ENCODE assay signal across 23 cellular contexts in the genomic region with DNA sequence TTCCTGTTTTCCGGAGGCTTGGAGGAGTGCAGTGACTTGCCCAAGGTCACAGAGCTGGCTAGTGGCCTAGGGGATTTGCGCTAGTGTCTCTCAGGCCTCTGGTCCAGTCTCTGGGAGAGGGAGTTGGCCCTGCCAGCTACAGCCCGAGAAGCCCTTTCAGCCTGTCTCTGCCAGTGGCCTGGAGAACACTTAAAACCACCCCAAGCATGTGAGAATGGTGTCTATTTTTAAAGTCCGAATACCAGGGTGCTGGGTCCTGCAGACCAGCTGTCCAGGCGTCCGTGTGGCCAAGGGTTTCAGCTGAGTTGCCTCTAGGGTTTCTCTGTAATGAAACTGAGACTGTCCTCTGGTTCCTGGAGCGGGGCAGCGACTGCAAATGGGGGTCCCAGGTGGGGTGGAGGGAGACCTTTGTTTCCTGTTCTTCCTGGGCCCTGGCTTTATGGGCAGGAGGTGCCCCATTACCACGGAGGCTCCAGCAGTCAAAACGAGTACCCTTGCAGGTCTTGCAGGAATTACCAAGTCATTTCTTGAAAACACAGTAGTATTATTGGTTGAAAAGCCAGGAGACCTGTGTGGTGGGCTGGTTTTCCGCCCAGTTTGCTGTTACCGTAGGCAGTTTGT. TPM values are rescaled to one million over a fixed set of nuclear protein-coding genes. Genes with fewer than 3 reads are reported as not detected.
DNase-seq lines count a peak whose midpoint lies in the region; ATAC-seq, FAIRE-seq and TF ChIP-seq lines count a peak whose summit lies in the region.
"Had no signal": no experiment of that assay in that cellular context is flagged by ENCODE, and none has a peak within 500 bp of the region (broad histone marks: within the 10 kb centered on the region; RNA-seq: fewer than 3 reads in every experiment).

No MANE protein-coding gene starts in this region.

- POLR2A ChIA-PET in CD8-positive, alpha-beta T cell (lab: Charles Lee) = no interaction called here

- no peak for FAIRE-seq in small intestine (lab: Jason Lieb, UNC)

- H3K4me1 ChIP-seq in CD8-positive, alpha-beta T cell (ENCODE audit: insufficient read depth, low read length) = peaks cover 6% of the 10 kb centered on the region
- H3K4me1 ChIP-seq in lung (ENCODE audit: control insufficient read depth in 2 of 2, insufficient read depth in 2 of 2, low read length in 2 of 2) = peaks cover 0 to 4% of the 10 kb centered on the region in 2 donors
- no peaks in the 10 kb centered on the region for H3K4me1 ChIP-seq in small intestine (ENCODE audit: control insufficient read depth in 2 of 2, insufficient read depth in 1 of 2, low read depth in 1 of 2, low read length in 1 of 2)

- TF ChIP-seq CTCF in CD8-positive, alpha-beta T cell (IDR thresholded peaks at IDR 0.05) = no peak
- no peak for TF ChIP-seq CTCF in lung (IDR thresholded peaks at IDR 0.05; ENCODE audit: control extremely low read depth, extremely low read depth)

- H3K36me3 ChIP-seq in CD8-positive, alpha-beta T cell (ENCODE audit: insufficient read depth, low read length) = no peaks in the 10 kb centered on the region
- H3K36me3 ChIP-seq in lung (ENCODE audit: control insufficient read depth in 2 of 2, insufficient read depth in 2 of 2, low read length in 2 of 2) (no peaks in the 10 kb centered on the region), small intestine (ENCODE audit: control insufficient read depth in 2 of 2, insufficient read depth in 2 of 2, low read length in 2 of 2) (no peaks in the 10 kb centered on the region)
- H3K36me3 ChIP-seq: brain microvascular endothelial cell, neutrophil had no signal

- no peak overlapping the region for H3K27ac ChIP-seq in CD8-positive, alpha-beta T cell (ENCODE audit: low read depth, low read length)
- H3K27ac ChIP-seq in lung (ENCODE audit: low read depth in 1 of 2, low read length in 1 of 2) (peak overlapping the region; percentile 8 to 68), small intestine (ENCODE audit: low read depth in 1 of 2, low read length in 1 of 2) (no peak overlapping the region)
- H3K27ac ChIP-seq: brain microvascular endothelial cell, KMS-11, neutrophil, SK-N-MC had no signal

- DNase-seq in CD8-positive, alpha-beta T cell = no peak
- DNase-seq in central memory CD8-positive, alpha-beta T cell (ENCODE audit: low spot score in 2 of 2) = no peak
- DNase-seq in lung (ENCODE audit: low spot score) (no peak), activated gamma-delta T cell treated with Interleukin-2 at 50 U/mL for 16 hours (no peak), small intestine (no peak)
- no peak for DNase-seq in central memory CD4-positive, alpha-beta T cell
- DNase-seq: ACHN; activated CD4-positive, alpha-beta T cell treated with anti-CD3 and anti-CD28 coated beads, Interleukin-2, amount 10 ng/mL, durations not matched to agents 7 days and 5 days; activated T-cell treated with anti-CD3 and anti-CD28 coated beads, Interleukin-2, amount 50 U/mL, for 24 hours; brain microvascular endothelial cell; CD8-positive, alpha-beta memory T cell; immature natural killer cell; NCI-H1092; NCI-H524 treated with DMSO at 0.1 percent for 48 hours; stimulated activated CD4-positive, alpha-beta T cell treated with anti-CD3 and anti-CD28 coated beads, Interleukin-4, amount 100 ng/mL, for 24 hours had no signal

- H3K36me3 Mint-ChIP-seq in CD8-positive, alpha-beta T cell = peaks cover 1% of the 10 kb centered on the region
- H3K36me3 Mint-ChIP-seq in central memory CD8-positive, alpha-beta T cell (ENCODE audit: insufficient read depth) = peaks cover 4% of the 10 kb centered on the region
- H3K36me3 Mint-ChIP-seq in stimulated activated memory B cell treated with anti-CD40 and anti-IgM and Interleukin-4, amounts not matched to agents 10 μg/mL and 1 μg/mL and 100 μg/mL, for 72 hours = no peaks in the 10 kb centered on the region
- H3K36me3 Mint-ChIP-seq: activated naive CD4-positive, alpha-beta T cell treated with anti-CD3 and anti-CD28 coated beads, Interleukin-2, amount 50 U/mL, for 24 hours; CD8-positive, alpha-beta memory T cell; immature natural killer cell had no signal

- no peaks in the 10 kb centered on the region for H3K9me3 Mint-ChIP-seq in CD8-positive, alpha-beta T cell
- no peaks in the 10 kb centered on the region for H3K9me3 Mint-ChIP-seq in central memory CD8-positive, alpha-beta T cell
- no peaks in the 10 kb centered on the region for H3K9me3 Mint-ChIP-seq in stimulated activated memory B cell treated with anti-CD40 and anti-IgM and Interleukin-4, amounts not matched to agents 10 μg/mL and 1 μg/mL and 100 μg/mL, for 72 hours
- H3K9me3 Mint-ChIP-seq: activated CD4-positive, alpha-beta T cell treated with anti-CD3 and anti-CD28 coated beads, Interleukin-2, amount 10 ng/mL, durations not matched to agents 7 days and 5 days; activated naive CD4-positive, alpha-beta T cell treated with anti-CD3 and anti-CD28 coated beads, Interleukin-2, amount 50 U/mL, for 24 hours; activated T-cell treated with anti-CD3 and anti-CD28 coated beads, Interleukin-2, amount 50 U/mL, for 24 hours; immature natural killer cell had no signal

- 72 to 78% methylated on average over 12 of the region's 12 CpGs for WGBS in lung, 2 donors
- 71 to 74% (median 74%) methylated on average over 12 of the region's 12 CpGs for WGBS in small intestine, 3 donors

- peaks cover 3% of the 10 kb centered on the region for H3K27me3 Mint-ChIP-seq in CD8-positive, alpha-beta T cell (ENCODE audit: low read depth)
- peaks cover 28% of the 10 kb centered on the region for H3K27me3 Mint-ChIP-seq in central memory CD8-positive, alpha-beta T cell
- H3K27me3 Mint-ChIP-seq in stimulated activated memory B cell treated with anti-CD40 and anti-IgM and Interleukin-4, amounts not matched to agents 10 μg/mL and 1 μg/mL and 100 μg/mL, for 72 hours = peaks cover 10% of the 10 kb centered on the region
- H3K27me3 Mint-ChIP-seq: activated naive CD4-positive, alpha-beta T cell treated with anti-CD3 and anti-CD28 coated beads, Interleukin-2, amount 50 U/mL, for 24 hours had no signal

- peak overlapping the region; percentile 28 for H3K27ac Mint-ChIP-seq in CD8-positive, alpha-beta T cell
- H3K27ac Mint-ChIP-seq in central memory CD8-positive, alpha-beta T cell (ENCODE audit: low read depth) = no peak overlapping the region
- H3K27ac Mint-ChIP-seq in stimulated activated memory B cell treated with anti-CD40 and anti-IgM and Interleukin-4, amounts not matched to agents 10 μg/mL and 1 μg/mL and 100 μg/mL, for 72 hours = peak overlapping the region; percentile 2
- H3K27ac Mint-ChIP-seq: activated CD4-positive, alpha-beta T cell treated with anti-CD3 and anti-CD28 coated beads, Interleukin-2, amount 10 ng/mL, durations not matched to agents 7 days and 5 days; activated naive CD4-positive, alpha-beta T cell treated with anti-CD3 and anti-CD28 coated beads, Interleukin-2, amount 50 U/mL, for 24 hours; activated T-cell treated with anti-CD3 and anti-CD28 coated beads, Interleukin-2, amount 50 U/mL, for 24 hours had no signal

- no peak overlapping the region for H3K4me3 ChIP-seq in CD8-positive, alpha-beta T cell (ENCODE audit: low read depth, low read length)
- H3K4me3 ChIP-seq in lung (no peak overlapping the region), small intestine (ENCODE audit: low read depth in 1 of 2, low read length in 2 of 2) (no peak overlapping the region)
- H3K4me3 ChIP-seq: SK-N-MC, tibial nerve had no signal

- no peaks in the 10 kb centered on the region for H3K27me3 ChIP-seq in CD8-positive, alpha-beta T cell (ENCODE audit: insufficient read depth, low read length)
- no peaks in the 10 kb centered on the region for H3K27me3 ChIP-seq in lung (ENCODE audit: control insufficient read depth, insufficient read depth)
- H3K27me3 ChIP-seq in small intestine (ENCODE audit: control insufficient read depth in 2 of 2, insufficient read depth in 2 of 2, low read length in 2 of 2) = no peaks in the 10 kb centered on the region
- H3K27me3 ChIP-seq: brain microvascular endothelial cell, tibial nerve had no signal

- H3K4me3 Mint-ChIP-seq in CD8-positive, alpha-beta T cell = no peak overlapping the region
- peak overlapping the region; percentile 74 for H3K4me3 Mint-ChIP-seq in central memory CD8-positive, alpha-beta T cell
- no peak overlapping the region for H3K4me3 Mint-ChIP-seq in stimulated activated memory B cell treated with anti-CD40 and anti-IgM and Interleukin-4, amounts not matched to agents 10 μg/mL and 1 μg/mL and 100 μg/mL, for 72 hours
- H3K4me3 Mint-ChIP-seq: activated CD4-positive, alpha-beta T cell treated with anti-CD3 and anti-CD28 coated beads, Interleukin-2, amount 10 ng/mL, durations not matched to agents 7 days and 5 days; activated T-cell treated with anti-CD3 and anti-CD28 coated beads, Interleukin-2, amount 50 U/mL, for 24 hours had no signal

- H3K9me3 ChIP-seq in CD8-positive, alpha-beta T cell (ENCODE audit: low read length) = no peaks in the 10 kb centered on the region
- H3K9me3 ChIP-seq in lung (ENCODE audit: control insufficient read depth in 2 of 2, insufficient read depth in 1 of 2, low read length in 1 of 2) (no peaks in the 10 kb centered on the region), small intestine (ENCODE audit: control insufficient read depth, low read depth) (no peaks in the 10 kb centered on the region)
- H3K9me3 ChIP-seq: neutrophil, tibial nerve had no signal

- H3K4me1 Mint-ChIP-seq in CD8-positive, alpha-beta T cell (ENCODE audit: low read depth) = peaks cover 16% of the 10 kb centered on the region
- H3K4me1 Mint-ChIP-seq in central memory CD8-positive, alpha-beta T cell = peaks cover 7% of the 10 kb centered on the region
- peaks cover 20% of the 10 kb centered on the region for H3K4me1 Mint-ChIP-seq in stimulated activated memory B cell treated with anti-CD40 and anti-IgM and Interleukin-4, amounts not matched to agents 10 μg/mL and 1 μg/mL and 100 μg/mL, for 72 hours

- intact Hi-C loops in CD8-positive, alpha-beta T cell (cut with DNase I, micrococcal nuclease) = no loop called here

- CTCF ChIA-PET in CD8-positive, alpha-beta T cell (lab: Charles Lee) = interaction anchor here (0.6 to 3.1 kb wide), 5 partner anchors 9 to 391 kb away, joined by 3 to 10 read pairs (median 4); no protein-coding TSS in a partner anchor

- no peak for ATAC-seq in CD8-positive, alpha-beta T cell
- ATAC-seq in central memory CD8-positive, alpha-beta T cell (replicated peaks; ENCODE audit: extremely low read depth, poor library complexity, severe bottlenecking) = no peak
- ATAC-seq in lung (ENCODE audit: insufficient read depth, low FRiP score) = no peak
- no peak for ATAC-seq in stimulated activated memory B cell treated with anti-CD40 and anti-IgM and Interleukin-4, amounts not matched to agents 10 μg/mL and 1 μg/mL and 100 μg/mL, for 72 hours
- no peak for ATAC-seq in HG03135 (IDR thresholded peaks at IDR 0.05; ENCODE audit: unreplicated experiment)
- ATAC-seq: sciatic nerve had no signal

RNA-seq across cellular contexts. Expression of a gene that starts 2.2 kb away (rescaled TPM):
- 1 to 10 TPM in 1 of 2 experiments, under 1 TPM in 1; 0.92 to 1.1 TPM for total RNA-seq in CD8-positive, alpha-beta T cell
- 1 to 10 TPM; 5.6 to 5.9 TPM for total RNA-seq in lung
- polyA plus RNA-seq in lung (1 to 10 TPM; 1.0 to 1.6 TPM), small intestine (1 to 10 TPM in 1 of 3 donors, under 1 TPM in 1, not detected in 1; 0.27 to 1.5 TPM)

RNA-seq across cellular contexts. Expression of a gene that starts 39.6 kb away (rescaled TPM):
- total RNA-seq in CD8-positive, alpha-beta T cell = not detected
- total RNA-seq in lung = 1 to 10 TPM; 2.0 to 3.8 TPM
- polyA plus RNA-seq in lung (1 to 10 TPM; 4.2 to 6.0 TPM), small intestine (under 1 TPM in 1 of 3 donors, not detected in 2; 0.25 TPM)
- total RNA-seq: activated CD4-positive, alpha-beta T cell treated with anti-CD3 and anti-CD28 coated beads, Interleukin-2, amount 10 ng/mL, durations not matched to agents 7 days and 5 days; CD8-positive, alpha-beta memory T cell; sciatic nerve; tibial nerve had no signal
- polyA plus RNA-seq: CD8-positive, alpha-beta memory T cell had no signal

RNA-seq across cellular contexts. Expression of a gene that starts 42.7 kb away (rescaled TPM):
- 1,000 to 10,000 TPM; 4,188 to 4,224 TPM for total RNA-seq in CD8-positive, alpha-beta T cell
- total RNA-seq in lung = 1,000 to 10,000 TPM; 1,163 to 1,366 TPM
- 1,000 to 10,000 TPM; 1,635 to 3,171 TPM for polyA plus RNA-seq in lung
- polyA plus RNA-seq in small intestine = 1,000 to 10,000 TPM; 1,296 to 2,718 (median 2,379) TPM

Comparison
In these comparisons a context has a peak if more than half of its experiments do, and no peak if none do; other contexts are left out.
1. H3K27ac ChIP-seq: peak in lung (2 of 2); none in CD8-positive, alpha-beta T cell (single experiment) and small intestine (0 of 2).